1 cellular context compared by ENCODE assay signal in genomic region chr13:106471957-106472543, GRCh38.
TF ChIP-seq lines count a peak whose summit lies in the region.

No MANE protein-coding gene starts in this region.

TF ChIP-seq in SK-N-SH, 30 proteins besides CTCF, POLR2A, EP300 and RAD21 (continued from another document):
- no peak for TF ChIP-seq ZBTB33 (IDR thresholded peaks at IDR 0.05; ENCODE audit: borderline replicate concordance, low read depth)
- TF ChIP-seq GABPA (IDR thresholded peaks at IDR 0.05; ENCODE audit: low read depth): no peak
- no peak for TF ChIP-seq CHD2 (IDR thresholded peaks at IDR 0.05; ENCODE audit: low read length, partially characterized antibody)
- no peak for TF ChIP-seq FOXM1 (IDR thresholded peaks at IDR 0.05; ENCODE audit: low read depth)
- TF ChIP-seq PBX3 (IDR thresholded peaks at IDR 0.05): no peak
